In the genomic region with DNA sequence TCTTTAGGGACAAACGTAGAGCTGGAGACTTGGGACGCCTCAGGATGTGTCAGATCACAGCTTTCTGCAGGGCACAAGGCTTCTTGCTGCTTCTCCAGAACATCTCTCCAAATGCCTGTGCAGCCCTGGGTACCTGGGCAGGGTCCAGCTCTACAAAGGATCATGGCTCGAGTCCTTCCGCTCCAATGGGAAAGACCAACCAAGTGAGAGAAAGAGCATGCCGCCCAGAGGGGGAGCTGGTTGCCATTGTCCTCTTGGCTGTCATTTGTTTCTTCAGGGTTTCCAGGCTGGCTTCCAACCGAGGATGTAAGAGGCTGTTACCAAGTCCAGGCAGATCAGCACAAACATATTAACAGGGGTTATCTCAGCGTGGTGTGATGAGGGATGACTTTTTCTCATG, we compare ENCODE assay signal across 14 cellular contexts. TPM values are rescaled to one million over a fixed set of nuclear protein-coding genes. Genes with fewer than 3 reads are reported as not detected.
DNase-seq lines count a peak whose midpoint lies in the region; ATAC-seq, FAIRE-seq and TF ChIP-seq lines count a peak whose summit lies in the region.
"Had no signal": no experiment of that assay in that cellular context is flagged by ENCODE, and none has a peak within 500 bp of the region (broad histone marks: within the 10 kb centered on the region; RNA-seq: fewer than 3 reads in every experiment).

No MANE protein-coding gene starts in this region.

- CTCF ChIA-PET in WTC11 (lab: Charles Lee): interaction anchor here (0.6 to 1.1 kb wide), 3 partner anchors 15 to 192 kb away, joined by 3 to 7 read pairs (median 4); no protein-coding TSS in a partner anchor

- H4K20me1 ChIP-seq in BLaER1 treated with 17β-estradiol and CSF1 and Interleukin-3, amounts not matched to agents 10 nM and 100 nM: no peaks in the 10 kb centered on the region
- H4K20me1 ChIP-seq in GM23338 (replicated peaks; ENCODE audit: insufficient read depth): no peaks in the 10 kb centered on the region

- ATAC-seq in GM23338 (peak; percentile 31; the same call in 2 of the 3 replicates), WTC11 (peak; percentile 42; the same call in 1 of the 2 replicates), GM21619 (IDR thresholded peaks at IDR 0.05; ENCODE audit: unreplicated experiment) (no peak), left ventricle myocardium superior (no peak)

- H3K36me3 Mint-ChIP-seq in GM23338 (ENCODE audit: low read depth): peaks cover 14% of the 10 kb centered on the region; the same call in 2 of the 3 replicates
- peaks cover 23% of the 10 kb centered on the region for H3K36me3 Mint-ChIP-seq in WTC11

- H3K4me1 Mint-ChIP-seq in GM23338: peaks cover 4% of the 10 kb centered on the region
- 0 out of 2 replicates have a peak, but pooled peaks cover 3% of the 10 kb centered on the region for H3K4me1 Mint-ChIP-seq in WTC11

- peaks cover 0 to 7% (median 0%) of the 10 kb centered on the region in 11 experiments; a peak in 3 of 22 replicates for H3K36me3 ChIP-seq in BLaER1 treated with 17β-estradiol and CSF1 and Interleukin-3, amounts not matched to agents 10 nM and 100 nM
- H3K36me3 ChIP-seq in GM23338 (ENCODE audit: insufficient read depth): no peaks in the 10 kb centered on the region

- no peaks in the 10 kb centered on the region for H3K27me3 ChIP-seq in BLaER1 treated with 17β-estradiol and CSF1 and Interleukin-3, amounts not matched to agents 10 nM and 100 nM
- H3K27me3 ChIP-seq in GM23338 (ENCODE audit: insufficient read depth): no peaks in the 10 kb centered on the region

- H3K4me2 ChIP-seq in BLaER1 treated with 17β-estradiol and CSF1 and Interleukin-3, amounts not matched to agents 10 nM and 100 nM: peak overlapping the region in 6 of 11 experiments; percentile 52 to 76 (median 62); a peak in 9 of 22 replicates
- no peak overlapping the region for H3K4me2 ChIP-seq in GM23338

- H3K4me3 Mint-ChIP-seq in GM23338 (no peak overlapping the region), WTC11 (no peak overlapping the region)

- POLR2A ChIA-PET in WTC11 (lab: Charles Lee): no interaction called here

- TF ChIP-seq CTCF in GM23338 (conservative IDR thresholded peaks at IDR 0.05; ENCODE audit: low read depth in 2 of 2): peak in 1 of 2 experiments; percentile 16; a peak in 1 of 4 replicates
- no peak for TF ChIP-seq CTCF in WTC11 (IDR thresholded peaks at IDR 0.05)

- peaks cover 28 to 36% (median 29%) of the 10 kb centered on the region in 11 experiments for H3K9me3 ChIP-seq in BLaER1 treated with 17β-estradiol and CSF1 and Interleukin-3, amounts not matched to agents 10 nM and 100 nM (replicated peaks in 1 of 11)

- DNase-seq in GM23338 (ENCODE audit: low spot score) (peak; percentile 18), WTC11 (ENCODE audit: low spot score) (no peak), midbrain (lab: John Stamatoyannopoulos, UW) (peak; percentile 2), GM19239 (ENCODE audit: insufficient read length, low spot score) (no peak), left ventricle myocardium superior (no peak)
- no peak for DNase-seq in activated CD8-positive, alpha-beta memory T cell treated with anti-CD3 and anti-CD28 coated beads for 24 hours
- DNase-seq: DMS 273 treated with DMSO at 0.1 percent for 48 hours, HCEC 1CT, NCI-H1417 treated with DMSO at 0.1 percent for 48 hours, NCI-H2081 treated with DMSO at 0.1 percent for 48 hours, NCI-H2227 treated with DMSO at 0.1 percent for 48 hours, SHP77 treated with DMSO at 0.1 percent for 48 hours had no signal

- no peaks in the 10 kb centered on the region for H3K79me2 ChIP-seq in GM23338 (replicated peaks; ENCODE audit: insufficient read depth)

- FAIRE-seq in GM19239 (lab: Jason Lieb, UNC): no peak

- no peak overlapping the region for H2AFZ ChIP-seq in GM23338

- intact Hi-C loops in left ventricle myocardium superior (cut with micrococcal nuclease): no loop called here

- H3K9me3 Mint-ChIP-seq in GM23338 (peaks cover 25% of the 10 kb centered on the region), WTC11 (peaks cover 34% of the 10 kb centered on the region)

- 0 out of 2 replicates have a peak, but pooled peaks cover 7% of the 10 kb centered on the region for H3K9me2 ChIP-seq in GM23338 (ENCODE audit: insufficient read depth)

- H3K4me3 ChIP-seq in BLaER1 treated with 17β-estradiol and CSF1 and Interleukin-3, amounts not matched to agents 10 nM and 100 nM: no peak overlapping the region
- H3K4me3 ChIP-seq in GM23338: no peak overlapping the region

- H3K4me1 ChIP-seq in BLaER1 treated with 17β-estradiol and CSF1 and Interleukin-3, amounts not matched to agents 10 nM and 100 nM: peaks cover 8 to 45% (median 27%) of the 10 kb centered on the region in 10 experiments; a peak in 16 of 20 replicates
- H3K4me1 ChIP-seq in GM23338 (ENCODE audit: insufficient read depth): no peaks in the 10 kb centered on the region

- H3K27ac ChIP-seq in BLaER1 treated with 17β-estradiol and CSF1 and Interleukin-3, amounts not matched to agents 10 nM and 100 nM: peak overlapping the region in 8 of 11 experiments; percentile 67 to 91 (median 83); a peak in 11 of 22 replicates
- no peak overlapping the region for H3K27ac ChIP-seq in GM23338 (ENCODE audit: low read depth)

- H3F3A ChIP-seq in GM23338 (replicated peaks; ENCODE audit: low read depth): no peaks in the 10 kb centered on the region

- H3K27ac Mint-ChIP-seq in GM23338 (no peak overlapping the region), WTC11 (no peak overlapping the region)

- H3K27me3 Mint-ChIP-seq in GM23338 (ENCODE audit: insufficient read depth, low read depth, poor library complexity) (peaks cover 13% of the 10 kb centered on the region), WTC11 (ENCODE audit: low read depth) (peaks cover 25% of the 10 kb centered on the region)

- H3K9ac ChIP-seq in BLaER1 treated with 17β-estradiol and CSF1 and Interleukin-3, amounts not matched to agents 10 nM and 100 nM: no peak overlapping the region

TF ChIP-seq in GM23338, 12 proteins besides CTCF, POLR2A, EP300 and RAD21 (continues in another document):
- TF ChIP-seq STAT1 (IDR thresholded peaks at IDR 0.05; ENCODE audit: unreplicated experiment): no peak
- TF ChIP-seq, protein P1, sequence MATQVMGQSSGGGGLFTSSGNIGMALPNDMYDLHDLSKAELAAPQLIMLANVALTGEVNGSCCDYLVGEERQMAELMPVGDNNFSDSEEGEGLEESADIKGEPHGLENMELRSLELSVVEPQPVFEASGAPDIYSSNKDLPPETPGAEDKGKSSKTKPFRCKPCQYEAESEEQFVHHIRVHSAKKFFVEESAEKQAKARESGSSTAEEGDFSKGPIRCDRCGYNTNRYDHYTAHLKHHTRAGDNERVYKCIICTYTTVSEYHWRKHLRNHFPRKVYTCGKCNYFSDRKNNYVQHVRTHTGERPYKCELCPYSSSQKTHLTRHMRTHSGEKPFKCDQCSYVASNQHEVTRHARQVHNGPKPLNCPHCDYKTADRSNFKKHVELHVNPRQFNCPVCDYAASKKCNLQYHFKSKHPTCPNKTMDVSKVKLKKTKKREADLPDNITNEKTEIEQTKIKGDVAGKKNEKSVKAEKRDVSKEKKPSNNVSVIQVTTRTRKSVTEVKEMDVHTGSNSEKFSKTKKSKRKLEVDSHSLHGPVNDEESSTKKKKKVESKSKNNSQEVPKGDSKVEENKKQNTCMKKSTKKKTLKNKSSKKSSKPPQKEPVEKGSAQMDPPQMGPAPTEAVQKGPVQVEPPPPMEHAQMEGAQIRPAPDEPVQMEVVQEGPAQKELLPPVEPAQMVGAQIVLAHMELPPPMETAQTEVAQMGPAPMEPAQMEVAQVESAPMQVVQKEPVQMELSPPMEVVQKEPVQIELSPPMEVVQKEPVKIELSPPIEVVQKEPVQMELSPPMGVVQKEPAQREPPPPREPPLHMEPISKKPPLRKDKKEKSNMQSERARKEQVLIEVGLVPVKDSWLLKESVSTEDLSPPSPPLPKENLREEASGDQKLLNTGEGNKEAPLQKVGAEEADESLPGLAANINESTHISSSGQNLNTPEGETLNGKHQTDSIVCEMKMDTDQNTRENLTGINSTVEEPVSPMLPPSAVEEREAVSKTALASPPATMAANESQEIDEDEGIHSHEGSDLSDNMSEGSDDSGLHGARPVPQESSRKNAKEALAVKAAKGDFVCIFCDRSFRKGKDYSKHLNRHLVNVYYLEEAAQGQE (IDR thresholded peaks at IDR 0.05; ENCODE audit: unreplicated experiment): no peak
- no peak for TF ChIP-seq NANOG (IDR thresholded peaks at IDR 0.05; ENCODE audit: borderline replicate concordance)

TF ChIP-seq in WTC11, 78 proteins besides CTCF, POLR2A, EP300 and RAD21:
- no peak for TF ChIP-seq MYBL2 (CRISPR knock-in tag; IDR thresholded peaks at IDR 0.05)
- TF ChIP-seq ZNF317 (CRISPR knock-in tag; IDR thresholded peaks at IDR 0.05; ENCODE audit: borderline replicate concordance, low read depth): no peak
- no peak for TF ChIP-seq OVOL2 (CRISPR knock-in tag; IDR thresholded peaks at IDR 0.05; ENCODE audit: borderline replicate concordance)
- TF ChIP-seq ATF1 (CRISPR knock-in tag; IDR thresholded peaks at IDR 0.05): no peak
- no peak for TF ChIP-seq ELF4 (CRISPR knock-in tag; IDR thresholded peaks at IDR 0.05; ENCODE audit: low read depth)
- TF ChIP-seq ZNF425 (CRISPR knock-in tag; conservative IDR thresholded peaks at IDR 0.05): no peak
- TF ChIP-seq ZNF232 (CRISPR knock-in tag; IDR thresholded peaks at IDR 0.05): no peak
- TF ChIP-seq KAT7 (CRISPR knock-in tag; IDR thresholded peaks at IDR 0.05; ENCODE audit: borderline replicate concordance): no peak

RNA-seq across cellular contexts. Expression of gene LEP, which starts 5.6 kb away (rescaled TPM):
- total RNA-seq in GM23338 (2014; rRNA removed; shearing (Covaris generic)): not detected in 2 replicates
- not detected in 2 replicates for polyA plus RNA-seq in GM23338 (2016; fragmentation: Nextera tagmentation; extraction: Ambion mirVana)
- total RNA-seq in WTC11 (2021) (not detected in 3 replicates), left ventricle myocardium superior (0.42 TPM)

Comparison
In these comparisons a context has a peak if more than half of its experiments do, and no peak if none do; other contexts are left out.
1. ATAC-seq: peak in GM23338 (single experiment) and WTC11 (single experiment); none in GM21619 (single experiment) and left ventricle myocardium superior (single experiment).
2. DNase-seq: peak in GM23338 (single experiment) and midbrain (single experiment); none in WTC11 (single experiment), activated CD8-positive, alpha-beta memory T cell treated with anti-CD3 and anti-CD28 coated beads for 24 hours (single experiment), GM19239 (single experiment) and left ventricle myocardium superior (single experiment).